In genomic region chr6:89817481-89817880, GRCh38 we compare ENCODE assay signal across 9 cellular contexts. TPM values are rescaled to one million over a fixed set of nuclear protein-coding genes. Genes with fewer than 3 reads are reported as not detected.
A peak's percentile ranks its signal among the peaks of the same experiment; 100 is the strongest.
DNase-seq lines count a peak whose midpoint lies in the region; ATAC-seq, FAIRE-seq and TF ChIP-seq lines count a peak whose summit lies in the region.
"Had no signal": no experiment of that assay in that cellular context is flagged by ENCODE, and none has a peak within 500 bp of the region (broad histone marks: within the 10 kb centered on the region; RNA-seq: fewer than 3 reads in every experiment).

No MANE protein-coding gene starts in this region.

- intact Hi-C loops in OCI-LY7 (cut with micrococcal nuclease; ENCODE audit: unreplicated experiment) = no loop called here
- intact Hi-C loops in pancreas (cut with DNase I) = no loop called here
- intact Hi-C loops in prostate gland (cut with DNase I) = no loop called here

- TF ChIP-seq RAD21 in SK-N-SH (IDR thresholded peaks at IDR 0.05; ENCODE audit: low read length) = no peak

- FAIRE-seq in pancreas (lab: Jason Lieb, UNC) = no peak

- no peaks in the 10 kb centered on the region for H3K9me3 ChIP-seq in SK-N-SH
- no peaks in the 10 kb centered on the region for H3K9me3 ChIP-seq in OCI-LY7 (ENCODE audit: low read length)
- no peaks in the 10 kb centered on the region for H3K9me3 ChIP-seq in neural progenitor cell (ENCODE audit: low read depth)
- no peaks in the 10 kb centered on the region for H3K9me3 ChIP-seq in pancreas
- H3K9me3 ChIP-seq in prostate gland = no peaks in the 10 kb centered on the region
- H3K9me3 ChIP-seq: right atrium auricular region had no signal

- H3K4me1 ChIP-seq in SK-N-SH (ENCODE audit: control insufficient read depth in 1 of 2, insufficient read depth in 2 of 2, low read depth in 1 of 2, low read length in 1 of 2) (peaks cover 0 to 7% of the 10 kb centered on the region in 2 experiments; a peak in 1 of 4 replicates), OCI-LY7 (ENCODE audit: insufficient read depth, low read length, poor library complexity, severe bottlenecking) (peaks cover 29% of the 10 kb centered on the region), neural progenitor cell (peaks cover 19% of the 10 kb centered on the region), pancreas (peaks cover 0 to 4% (median 0%) of the 10 kb centered on the region in 3 donors), prostate gland (replicated peaks) (no peaks in the 10 kb centered on the region)

- H3K27me3 ChIP-seq in SK-N-SH (ENCODE audit: insufficient read depth) (no peaks in the 10 kb centered on the region), neural progenitor cell (no peaks in the 10 kb centered on the region), pancreas (no peaks in the 10 kb centered on the region), prostate gland (replicated peaks; ENCODE audit: insufficient read depth) (no peaks in the 10 kb centered on the region)
- H3K27me3 ChIP-seq: right atrium auricular region had no signal

- DNase-seq in SK-N-SH = no peak
- no peak for DNase-seq in OCI-LY7 (ENCODE audit: low spot score)
- DNase-seq in epithelial cell of esophagus (ENCODE audit: low read depth) = no peak
- DNase-seq in neural progenitor cell (ENCODE audit: low spot score) = peak; percentile 81
- no peak for DNase-seq in Kasumi-1 (lab: John Stamatoyannopoulos, UW)
- DNase-seq in pancreas = no peak
- no peak for DNase-seq in prostate gland (ENCODE audit: low spot score)

- peaks cover 70% of the 10 kb centered on the region for H3K79me2 ChIP-seq in SK-N-SH (ENCODE audit: insufficient read depth)
- H3K79me2 ChIP-seq in OCI-LY7 (ENCODE audit: insufficient read depth, low read depth, low read length) = peaks cover 75% of the 10 kb centered on the region
- H3K79me2 ChIP-seq in neural progenitor cell (ENCODE audit: low read depth) = peaks cover 73% of the 10 kb centered on the region

- H3K9me2 ChIP-seq in SK-N-SH (no peaks in the 10 kb centered on the region), OCI-LY7 (ENCODE audit: insufficient read depth, low read length) (no peaks in the 10 kb centered on the region)

- H3K4me3 Mint-ChIP-seq in neural progenitor cell = peak overlapping the region; percentile 97

- H3K36me3 Mint-ChIP-seq in neural progenitor cell = no peaks in the 10 kb centered on the region

- H3F3A ChIP-seq in SK-N-SH (replicated peaks; ENCODE audit: insufficient read depth) (no peaks in the 10 kb centered on the region), neural progenitor cell (ENCODE audit: low read depth) (peaks cover 41% of the 10 kb centered on the region)

- H2AFZ ChIP-seq in SK-N-SH (ENCODE audit: low read depth) = no peak overlapping the region
- no peak overlapping the region for H2AFZ ChIP-seq in OCI-LY7 (ENCODE audit: low read length)
- no peak overlapping the region for H2AFZ ChIP-seq in neural progenitor cell (replicated peaks)

- TF ChIP-seq CTCF in SK-N-SH (IDR thresholded peaks at IDR 0.05) = no peak
- no peak for TF ChIP-seq CTCF in OCI-LY7 (conservative IDR thresholded peaks at IDR 0.05; ENCODE audit: low read length)
- TF ChIP-seq CTCF in epithelial cell of esophagus (IDR thresholded peaks at IDR 0.05; ENCODE audit: insufficient read depth, low read depth, low read length, missing control alignments) = no peak
- TF ChIP-seq CTCF in neural progenitor cell (IDR thresholded peaks at IDR 0.05) = no peak
- TF ChIP-seq CTCF in pancreas (IDR thresholded peaks at IDR 0.05) = no peak
- no peak for TF ChIP-seq CTCF in prostate gland (IDR thresholded peaks at IDR 0.05)

- H3K27ac Mint-ChIP-seq in neural progenitor cell = peak overlapping the region; percentile 4

- peak overlapping the region; percentile 92; the same call in 1 of the 2 replicates for H3K4me2 ChIP-seq in SK-N-SH
- peak overlapping the region; percentile 68 for H3K4me2 ChIP-seq in OCI-LY7 (ENCODE audit: low read length)
- peak overlapping the region; percentile 95 for H3K4me2 ChIP-seq in neural progenitor cell

- peaks cover 5% of the 10 kb centered on the region for H3K27me3 Mint-ChIP-seq in neural progenitor cell (ENCODE audit: insufficient read depth, low read depth)

- H3K36me3 ChIP-seq in SK-N-SH (replicated peaks in 1 of 2; ENCODE audit: control insufficient read depth in 1 of 2, insufficient read depth in 2 of 2, low read length in 1 of 2) (no peaks in the 10 kb centered on the region), OCI-LY7 (ENCODE audit: insufficient read depth, low read length) (peaks cover 9% of the 10 kb centered on the region; the same call in 1 of the 2 replicates), neural progenitor cell (no peaks in the 10 kb centered on the region), pancreas (no peaks in the 10 kb centered on the region), prostate gland (no peaks in the 10 kb centered on the region)
- H3K36me3 ChIP-seq: right atrium auricular region had no signal

- 0 out of 2 replicates have a peak, but pooled peaks cover 8% of the 10 kb centered on the region for H4K20me1 ChIP-seq in SK-N-SH (ENCODE audit: insufficient read depth)
- H4K20me1 ChIP-seq in OCI-LY7 (ENCODE audit: insufficient read depth, low read length) = peaks cover 15% of the 10 kb centered on the region; the same call in 1 of the 2 replicates
- peaks cover 60% of the 10 kb centered on the region for H4K20me1 ChIP-seq in neural progenitor cell (ENCODE audit: low read depth)

- H3K4me3 ChIP-seq in SK-N-SH (ENCODE audit: low read depth in 2 of 2, low read length in 1 of 2) (0 out of 4 replicates have a peak overlapping the region, but pooled peaks of 1 of the 2 experiments have one; percentile 12), OCI-LY7 (ENCODE audit: low read depth, low read length, poor library complexity, severe bottlenecking) (peak overlapping the region; percentile 87), epithelial cell of esophagus (ENCODE audit: low read length) (peak overlapping the region; percentile 5), neural progenitor cell (peak overlapping the region; percentile 65), pancreas (no peak overlapping the region), prostate gland (no peak overlapping the region)

- CTCF ChIA-PET in SK-N-SH (lab: Yijun Ruan, JAX) (no interaction called here), OCI-LY7 (lab: Charles Lee; ENCODE audit: unreplicated experiment) (interaction anchor here (1.3 kb wide), 1 partner anchor 12 kb away, joined by 3 read pairs; no protein-coding TSS in a partner anchor)

- POLR2A ChIA-PET in SK-N-SH (lab: Yijun Ruan, JAX) = no interaction called here
- POLR2A ChIA-PET in OCI-LY7 (lab: Charles Lee) = no interaction called here

- no peaks in the 10 kb centered on the region for H3K9me3 Mint-ChIP-seq in neural progenitor cell

- WGBS in SK-N-SH (ENCODE audit: low lambda C conversion rate) = 82% methylated on average over 3 of the region's 3 CpGs
- 77 to 80% methylated on average over 3 of the region's 3 CpGs for WGBS in pancreas, 2 donors
- 56% methylated on average over 3 of the region's 3 CpGs for WGBS in prostate gland

- ATAC-seq in SK-N-SH treated with all-trans-retinoic acid at 6 μM for 48 hours = no peak
- no peak for ATAC-seq in pancreas

- BruUV-seq in OCI-LY7 (replicated peaks; lab: Mats Ljungman, UMichigan) = no TSS peak

- TF ChIP-seq EP300 in SK-N-SH (IDR thresholded peaks at IDR 0.05; ENCODE audit: borderline replicate concordance in 1 of 2, low read depth in 1 of 2, low read length in 1 of 2) = no peak

- peaks cover 27% of the 10 kb centered on the region for H3K4me1 Mint-ChIP-seq in neural progenitor cell

- no peak overlapping the region for H3K9ac ChIP-seq in SK-N-SH
- no peak overlapping the region for H3K9ac ChIP-seq in neural progenitor cell

- no peak for TF ChIP-seq POLR2A in prostate gland (IDR thresholded peaks at IDR 0.05)

- no peak overlapping the region for H3K27ac ChIP-seq in SK-N-SH (ENCODE audit: low read depth in 2 of 2, low read length in 1 of 2)
- H3K27ac ChIP-seq in OCI-LY7 (ENCODE audit: low read depth, low read length, poor library complexity, severe bottlenecking) = no peak overlapping the region
- H3K27ac ChIP-seq in neural progenitor cell = peak overlapping the region; percentile 59
- H3K27ac ChIP-seq in pancreas = no peak overlapping the region
- no peak overlapping the region for H3K27ac ChIP-seq in prostate gland
- H3K27ac ChIP-seq: right atrium auricular region had no signal

TF ChIP-seq in SK-N-SH, 30 proteins besides CTCF, POLR2A, EP300 and RAD21:
- TF ChIP-seq GABPA (IDR thresholded peaks at IDR 0.05; ENCODE audit: low read depth) = no peak
- TF ChIP-seq RFX5 (IDR thresholded peaks at IDR 0.05; ENCODE audit: low read length) = no peak
- no peak for TF ChIP-seq TAF1 (IDR thresholded peaks at IDR 0.05; ENCODE audit: borderline replicate concordance, low read depth, low read length)
- TF ChIP-seq NFIC (IDR thresholded peaks at IDR 0.05; ENCODE audit: borderline replicate concordance) = no peak

TF ChIP-seq in SK-N-SH treated with all-trans-retinoic acid at 6 μM for 48 hours, 23 proteins besides CTCF, POLR2A, EP300 and RAD21:
- TF ChIP-seq TOX (CRISPR knock-in tag; IDR thresholded peaks at IDR 0.05; ENCODE audit: borderline replicate concordance) (no peak), ZNF8 (CRISPR knock-in tag; IDR thresholded peaks at IDR 0.05) (no peak), ZNF565 (CRISPR knock-in tag; conservative IDR thresholded peaks at IDR 0.05; ENCODE audit: low read depth) (no peak), OSR1 (CRISPR knock-in tag; IDR thresholded peaks at IDR 0.05) (no peak)

RNA-seq across cellular contexts. Expression of gene MDN1, which starts 2.1 kb away (rescaled TPM):
- polyA plus RNA-seq in SK-N-SH (2012; rRNA removed) = 8.5 and 8.9 TPM in 2 replicates
- polyA plus RNA-seq in SK-N-SH (2012; cell fraction: cytosol; rRNA removed) = 8.1 and 10.7 TPM in 2 replicates
- polyA plus RNA-seq in SK-N-SH (2012; cell fraction: nucleus; rRNA removed) = 31.1 and 33.6 TPM in 2 replicates
- total RNA-seq in OCI-LY7 (2014; rRNA removed; shearing (Covaris generic)) = 42.9 and 48.6 TPM in 2 replicates
- 55.3 and 62.3 TPM in 2 replicates for total RNA-seq in OCI-LY7 (2022)
- total RNA-seq in neural progenitor cell (ENCODE audit: low replicate concordance) = 34.5 and 40.7 TPM in 2 replicates
- total RNA-seq in pancreas = 10 to 100 TPM; 15.6 to 20.2 (median 17.0) TPM
- polyA plus RNA-seq in pancreas = 10 to 100 TPM; 23.1 to 27.5 TPM
- 10 to 100 TPM; 26.2 to 53.3 TPM for total RNA-seq in prostate gland

RNA-seq across cellular contexts. Expression of gene CASP8AP2, which starts 12.2 kb away (rescaled TPM):
- polyA plus RNA-seq in SK-N-SH (2012; rRNA removed) = 2.8 and 3.2 TPM in 2 replicates
- polyA plus RNA-seq in SK-N-SH (2012; cell fraction: cytosol; rRNA removed) = 3.6 and 4.0 TPM in 2 replicates
- 3.3 and 6.8 TPM in 2 replicates for polyA plus RNA-seq in SK-N-SH (2012; cell fraction: nucleus; rRNA removed)
- total RNA-seq in OCI-LY7 (2014; rRNA removed; shearing (Covaris generic)) = 22.6 and 23.7 TPM in 2 replicates
- 39.5 and 40.0 TPM in 2 replicates for total RNA-seq in OCI-LY7 (2022)
- 42.9 and 59.0 TPM in 2 replicates for total RNA-seq in neural progenitor cell (ENCODE audit: low replicate concordance)
- 1 to 10 TPM; 4.2 to 9.3 (median 6.0) TPM for total RNA-seq in pancreas
- polyA plus RNA-seq in pancreas = 1 to 10 TPM; 3.0 to 3.5 TPM
- total RNA-seq in prostate gland = 10 to 100 TPM; 10.9 to 17.7 TPM

Comparison
In these comparisons a context has a peak if more than half of its experiments do, and no peak if none do; other contexts are left out.
1. H3K4me3 ChIP-seq: peak in OCI-LY7 (single experiment), epithelial cell of esophagus (single experiment) and neural progenitor cell (single experiment); none in pancreas (0 of 4) and prostate gland (0 of 2).
2. Peak in every context shown above with its lines, with median percentiles within 50 percentile points of each other: H3K4me2 ChIP-seq.